In the genomic region with DNA sequence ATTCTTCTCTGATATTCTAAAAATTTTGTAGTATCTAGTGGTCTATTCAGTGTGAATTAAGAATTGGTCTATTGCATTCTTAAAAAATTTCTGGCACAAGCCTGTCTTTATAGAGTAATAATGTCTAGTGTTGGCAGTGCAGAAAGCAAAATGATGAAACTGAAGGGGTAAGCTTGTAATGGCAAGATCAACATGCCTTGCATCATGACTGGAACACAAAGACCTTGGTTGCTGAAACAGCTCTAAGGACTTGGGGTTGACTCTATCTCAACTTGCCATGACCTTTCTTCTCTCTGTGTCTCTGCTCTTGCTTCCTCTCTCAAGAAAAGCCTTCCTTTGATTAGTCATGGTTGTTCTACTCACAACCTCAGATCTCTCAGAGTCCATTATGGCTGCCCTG, we compare ENCODE assay signal across 30 cellular contexts. TPM values are rescaled to one million over a fixed set of nuclear protein-coding genes. Genes with fewer than 3 reads are reported as not detected.
"Had no signal": no experiment of that assay in that cellular context is flagged by ENCODE, and none has a peak within 500 bp of the region (broad histone marks: within the 10 kb centered on the region; RNA-seq: fewer than 3 reads in every experiment).

No MANE protein-coding gene starts in this region.

- H3K4me3 ChIP-seq: ascending aorta, cardiac muscle cell had no signal

- H3K36me3 ChIP-seq: ascending aorta, cardiac muscle cell had no signal

- H3K4me1 ChIP-seq: ascending aorta had no signal

- H3K9me3 ChIP-seq: ascending aorta had no signal

- ATAC-seq: activated CD4-positive, alpha-beta T cell treated with anti-CD3 and anti-CD28 coated beads for 36 hours; activated CD4-positive, CD25-positive, alpha-beta regulatory T cell treated with anti-CD3 and anti-CD28 coated beads, Interleukin-2, amount 50 U/mL, for 24 hours; activated CD8-positive, alpha-beta memory T cell treated with anti-CD3 and anti-CD28 coated beads, Interleukin-2, amount 10 ng/mL, durations not matched to agents 7 days and 5 days; activated CD8-positive, alpha-beta T cell treated with anti-CD3 and anti-CD28 coated beads, Interleukin-2, amount 10 ng/mL, durations not matched to agents 7 days and 5 days; activated naive CD8-positive, alpha-beta T cell treated with anti-CD3 and anti-CD28 coated beads, Interleukin-2, amount 50 U/mL, for 24 hours had no signal

- DNase-seq: activated CD4-positive, alpha-beta memory T cell treated with anti-CD3 and anti-CD28 coated beads, Interleukin-2, amount 10 ng/mL, durations not matched to agents 7 days and 5 days; activated CD4-positive, alpha-beta T cell treated with anti-CD3 and anti-CD28 coated beads for 1 hour; activated CD4-positive, alpha-beta T cell treated with anti-CD3 and anti-CD28 coated beads for 36 hours; activated CD4-positive, alpha-beta T cell treated with anti-CD3 and anti-CD28 coated beads for 48 hours; activated CD4-positive, alpha-beta T cell treated with anti-CD3 and anti-CD28 coated beads, Interleukin-2, amount 10 ng/mL, durations not matched to agents 7 days and 5 days; activated CD4-positive, alpha-beta T cell treated with anti-CD3 and anti-CD28 coated beads, Interleukin-2, amount 50 U/mL, for 48 hours; activated CD4-positive, CD25-positive, alpha-beta regulatory T cell; activated CD8-positive, alpha-beta memory T cell treated with anti-CD3 and anti-CD28 coated beads for 24 hours; activated CD8-positive, alpha-beta memory T cell treated with anti-CD3 and anti-CD28 coated beads, Interleukin-2, amount 10 ng/mL, durations not matched to agents 7 days and 5 days; activated CD8-positive, alpha-beta memory T cell treated with anti-CD3 and anti-CD28 coated beads, Interleukin-2, amount 50 U/mL, for 48 hours; activated CD8-positive, alpha-beta T cell treated with anti-CD3 and anti-CD28 coated beads, Interleukin-2, amount 10 ng/mL, durations not matched to agents 7 days and 5 days; activated effector memory CD4-positive, alpha-beta T cell treated with Interleukin-2 at 50 U/mL for 16 hours; activated gamma-delta T cell; activated naive CD4-positive, alpha-beta T cell treated with anti-CD3 and anti-CD28 coated beads, Interleukin-2, amount 10 ng/mL, durations not matched to agents 7 days and 5 days; activated naive CD4-positive, alpha-beta T cell treated with Interleukin-2 at 50 U/mL for 16 hours; activated naive CD8-positive, alpha-beta T cell treated with anti-CD3 and anti-CD28 coated beads, Interleukin-2, amount 10 ng/mL, durations not matched to agents 7 days and 5 days; activated naive CD8-positive, alpha-beta T cell treated with anti-CD3 and anti-CD28 coated beads, Interleukin-2, amount 50 U/mL, for 24 hours; activated T-cell treated with anti-CD3 and anti-CD28 coated beads, Interleukin-2, amount 50 U/mL, for 24 hours; activated T-cell treated with anti-CD3 and anti-CD28 coated beads, Interleukin-2, amount 50 U/mL, for 48 hours; amygdala; anterior cingulate cortex; caudate nucleus; cerebellar nuclear complex; T-helper 2 cell; T-helper 9 cell had no signal

- H3K27ac ChIP-seq: ascending aorta, cardiac muscle cell, VCaP had no signal

- H3K27me3 ChIP-seq: ascending aorta, cardiac muscle cell had no signal

RNA-seq across cellular contexts. Expression of a gene that starts 46.8 kb away (rescaled TPM):
- total RNA-seq: activated CD8-positive, alpha-beta memory T cell treated with anti-CD3 and anti-CD28 coated beads, Interleukin-2, amount 10 ng/mL, durations not matched to agents 7 days and 5 days; activated CD8-positive, alpha-beta T cell treated with anti-CD3 and anti-CD28 coated beads, Interleukin-2, amount 10 ng/mL, durations not matched to agents 7 days and 5 days; activated naive CD8-positive, alpha-beta T cell treated with anti-CD3 and anti-CD28 coated beads, Interleukin-2, amount 10 ng/mL, durations not matched to agents 7 days and 5 days; activated T-helper 2 cell treated with anti-CD3 and anti-CD28 coated beads, Interferon-gamma antibody, Interleukin-2, Interleukin-4, amounts not matched to agents 10 μg/mL and 5 μg/mL and 100 μg/mL, durations not matched to agents 14 hours and 24 hours and 36 hours had no signal
